Comparison of ENCODE assay signal across 18 cellular contexts in genomic region chr5:124692324-124692723, GRCh38. TPM values are rescaled to one million over a fixed set of nuclear protein-coding genes. Genes with fewer than 3 reads are reported as not detected.
DNase-seq lines count a peak whose midpoint lies in the region; ATAC-seq, FAIRE-seq and TF ChIP-seq lines count a peak whose summit lies in the region.
"Had no signal": no experiment of that assay in that cellular context is flagged by ENCODE, and none has a peak within 500 bp of the region (broad histone marks: within the 10 kb centered on the region; RNA-seq: fewer than 3 reads in every experiment).

No MANE protein-coding gene starts in this region.

- peaks cover 33% of the 10 kb centered on the region for H4K20me1 ChIP-seq in astrocyte (ENCODE audit: insufficient read depth, low read length)

- peak overlapping the region; percentile 41 for H3K27ac Mint-ChIP-seq in astrocyte (ENCODE audit: unreplicated experiment)
- H3K27ac Mint-ChIP-seq in effector memory CD8-positive, alpha-beta T cell = no peak overlapping the region
- H3K27ac Mint-ChIP-seq: activated T-helper 2 cell treated with anti-CD3 and anti-CD28 coated beads, Interferon-gamma antibody, Interleukin-2, Interleukin-4, amounts not matched to agents 10 μg/mL and 5 μg/mL and 100 μg/mL, durations not matched to agents 14 hours and 24 hours and 36 hours; CD8-positive, alpha-beta memory T cell; memory B cell; stimulated activated naive CD8-positive, alpha-beta T cell treated with anti-CD3 and anti-CD28 coated beads, Interleukin-15, amount 100 ng/mL, for 72 hours; WTC11 had no signal

- H3K4me3 ChIP-seq in HEK293 (ENCODE audit: low read depth, low read length) = no peak overlapping the region
- H3K4me3 ChIP-seq in astrocyte (ENCODE audit: insufficient read depth, low read depth, low read length) = no peak overlapping the region
- H3K4me3 ChIP-seq: vagina had no signal

- peak; percentile 89 for DNase-seq in astrocyte (ENCODE audit: low read depth)
- peak; percentile 35 for DNase-seq in foreskin melanocyte
- DNase-seq in urothelium cell line (ENCODE audit: low spot score) = peak; percentile 20
- no peak for DNase-seq in DMS153 (lab: John Stamatoyannopoulos, UW)
- no peak for DNase-seq in effector memory CD8-positive, alpha-beta T cell
- DNase-seq: amygdala; CD8-positive, alpha-beta memory T cell; Kasumi-1; stimulated activated naive CD8-positive, alpha-beta T cell treated with anti-CD3 and anti-CD28 coated beads, Interleukin-15, amount 100 ng/mL, for 72 hours had no signal

- H3K4me3 Mint-ChIP-seq in astrocyte (ENCODE audit: unreplicated experiment) = no peak overlapping the region
- H3K4me3 Mint-ChIP-seq in effector memory CD8-positive, alpha-beta T cell = no peak overlapping the region
- H3K4me3 Mint-ChIP-seq: CD8-positive, alpha-beta memory T cell; memory B cell; stimulated activated naive CD8-positive, alpha-beta T cell treated with anti-CD3 and anti-CD28 coated beads, Interleukin-15, amount 100 ng/mL, for 72 hours; WTC11 had no signal

- H3K9ac ChIP-seq in astrocyte (ENCODE audit: low read length) = no peak overlapping the region

- no peaks in the 10 kb centered on the region for H3K27me3 ChIP-seq in astrocyte (ENCODE audit: insufficient read depth, low read length)
- H3K27me3 ChIP-seq: vagina had no signal

- H3K27me3 Mint-ChIP-seq in astrocyte (ENCODE audit: low read depth, unreplicated experiment) = no peaks in the 10 kb centered on the region
- H3K27me3 Mint-ChIP-seq in effector memory CD8-positive, alpha-beta T cell = no peaks in the 10 kb centered on the region
- H3K27me3 Mint-ChIP-seq: CD8-positive, alpha-beta memory T cell; memory B cell had no signal

- FAIRE-seq in astrocyte (lab: Jason Lieb, UNC) (peak; percentile 47), urothelium cell line (lab: Jason Lieb, UNC) (no peak)
- FAIRE-seq: frontal cortex, G401.6 had no signal

- TF ChIP-seq CTCF in HEK293 (tag by site-specific recombination; IDR thresholded peaks at IDR 0.05) (no peak), astrocyte (IDR thresholded peaks at IDR 0.05; ENCODE audit: insufficient read depth, low read depth, low read length) (no peak)

- H2AFZ ChIP-seq in astrocyte (ENCODE audit: low read depth, low read length) = no peak overlapping the region

- peaks cover 3% of the 10 kb centered on the region; the same call in 1 of the 2 replicates for H3K4me1 ChIP-seq in HEK293 (ENCODE audit: control insufficient read depth, insufficient read depth, low read length)
- H3K4me1 ChIP-seq in astrocyte (ENCODE audit: insufficient read depth, low read length) = peaks cover 7% of the 10 kb centered on the region

- CTCF ChIA-PET in HEK293 (lab: Yijun Ruan, JAX) = no interaction called here

- peaks cover 0 to 4% of the 10 kb centered on the region in 2 experiments; a peak in 2 of 3 replicates for H3K36me3 ChIP-seq in HEK293 (ENCODE audit: control insufficient read depth in 2 of 2, insufficient read depth in 1 of 2, low read length in 2 of 2)
- H3K36me3 ChIP-seq in astrocyte (ENCODE audit: insufficient read depth, low read length) = no peaks in the 10 kb centered on the region
- H3K36me3 ChIP-seq: vagina had no signal

- POLR2A ChIA-PET in HEK293 (lab: Yijun Ruan, JAX) = interaction anchor here (0.7 kb wide), 1 partner anchor 10 kb away, joined by 3 read pairs; no protein-coding TSS in a partner anchor

- no peak for ATAC-seq in effector memory CD8-positive, alpha-beta T cell (replicated peaks)
- no peak for ATAC-seq in HG03521 (IDR thresholded peaks at IDR 0.05; ENCODE audit: unreplicated experiment)
- ATAC-seq: stimulated activated naive CD8-positive, alpha-beta T cell treated with anti-CD3 and anti-CD28 coated beads, Interleukin-15, amount 100 ng/mL, for 72 hours; WTC11 had no signal

- no peaks in the 10 kb centered on the region for H3K9me3 Mint-ChIP-seq in astrocyte (ENCODE audit: unreplicated experiment)
- H3K9me3 Mint-ChIP-seq in effector memory CD8-positive, alpha-beta T cell = peaks cover 0 to 4% of the 10 kb centered on the region in 2 donors
- H3K9me3 Mint-ChIP-seq: activated T-helper 2 cell treated with anti-CD3 and anti-CD28 coated beads, Interferon-gamma antibody, Interleukin-2, Interleukin-4, amounts not matched to agents 10 μg/mL and 5 μg/mL and 100 μg/mL, durations not matched to agents 14 hours and 24 hours and 36 hours; memory B cell; stimulated activated naive CD8-positive, alpha-beta T cell treated with anti-CD3 and anti-CD28 coated beads, Interleukin-15, amount 100 ng/mL, for 72 hours; WTC11 had no signal

- peaks cover 6% of the 10 kb centered on the region for H3K36me3 Mint-ChIP-seq in astrocyte (ENCODE audit: low read depth, unreplicated experiment)
- no peaks in the 10 kb centered on the region for H3K36me3 Mint-ChIP-seq in effector memory CD8-positive, alpha-beta T cell (ENCODE audit: insufficient read depth)

- H3K9me3 ChIP-seq in HEK293 (ENCODE audit: control insufficient read depth, insufficient read depth, low read depth, low read length) (no peaks in the 10 kb centered on the region), astrocyte (ENCODE audit: insufficient read depth, low read depth, low read length) (no peaks in the 10 kb centered on the region)
- H3K9me3 ChIP-seq: vagina had no signal

- peak overlapping the region; percentile 27 for H3K4me2 ChIP-seq in astrocyte (ENCODE audit: low read length)

- H3K27ac ChIP-seq in HEK293 (ENCODE audit: extremely low read depth, low read depth, low read length) = no peak overlapping the region
- H3K27ac ChIP-seq in astrocyte (ENCODE audit: low read depth, low read length) = no peak overlapping the region
- H3K27ac ChIP-seq: vagina had no signal

- H3K4me1 Mint-ChIP-seq in astrocyte (ENCODE audit: low read depth, unreplicated experiment) = peaks cover 31% of the 10 kb centered on the region
- no peaks in the 10 kb centered on the region for H3K4me1 Mint-ChIP-seq in effector memory CD8-positive, alpha-beta T cell (ENCODE audit: low read depth in 2 of 2)
- H3K4me1 Mint-ChIP-seq: CD8-positive, alpha-beta memory T cell; stimulated activated naive CD8-positive, alpha-beta T cell treated with anti-CD3 and anti-CD28 coated beads, Interleukin-15, amount 100 ng/mL, for 72 hours had no signal

- peaks cover 63% of the 10 kb centered on the region for H3K79me2 ChIP-seq in astrocyte (ENCODE audit: insufficient read depth, low read length)

TF ChIP-seq in HEK293, 187 proteins besides CTCF, POLR2A, EP300 and RAD21:
- TF ChIP-seq ZNF423 (tag by site-specific recombination; IDR thresholded peaks at IDR 0.05) (no peak), ZNF639 (tag by site-specific recombination; IDR thresholded peaks at IDR 0.05) (no peak), ZNF600 (tag by site-specific recombination; IDR thresholded peaks at IDR 0.05) (0 out of 2 replicates have a peak, but pooled peaks have one; percentile 22), ZNF394 (tag by site-specific recombination; IDR thresholded peaks at IDR 0.05; ENCODE audit: borderline replicate concordance) (no peak), MZF1 (tag by site-specific recombination; IDR thresholded peaks at IDR 0.05; ENCODE audit: borderline replicate concordance) (0 out of 2 replicates have a peak, but pooled peaks have one; percentile 17), ZNF707 (tag by site-specific recombination; IDR thresholded peaks at IDR 0.05) (no peak)
TF ChIP-seq in HEK293: peak in this region for 2.

RNA-seq across cellular contexts. Expression of gene ZNF608, which starts 54.1 kb away (rescaled TPM):
- total RNA-seq in astrocyte = 57.3 and 61.5 TPM in 2 replicates
- total RNA-seq: activated CD8-positive, alpha-beta memory T cell treated with anti-CD3 and anti-CD28 coated beads for 36 hours; activated T-helper 2 cell treated with anti-CD3 and anti-CD28 coated beads, Interferon-gamma antibody, Interleukin-2, Interleukin-4, amounts not matched to agents 10 μg/mL and 5 μg/mL and 100 μg/mL, durations not matched to agents 14 hours and 24 hours and 36 hours; CD8-positive, alpha-beta memory T cell had no signal

Comparison
In these comparisons a context has a peak if more than half of its experiments do, and no peak if none do; other contexts are left out.
1. DNase-seq: peak in astrocyte (single experiment), foreskin melanocyte (single experiment) and urothelium cell line (single experiment); none in DMS153 (single experiment) and effector memory CD8-positive, alpha-beta T cell (0 of 3).